ENCODE assay signal across 1 cellular context in the genomic region with DNA sequence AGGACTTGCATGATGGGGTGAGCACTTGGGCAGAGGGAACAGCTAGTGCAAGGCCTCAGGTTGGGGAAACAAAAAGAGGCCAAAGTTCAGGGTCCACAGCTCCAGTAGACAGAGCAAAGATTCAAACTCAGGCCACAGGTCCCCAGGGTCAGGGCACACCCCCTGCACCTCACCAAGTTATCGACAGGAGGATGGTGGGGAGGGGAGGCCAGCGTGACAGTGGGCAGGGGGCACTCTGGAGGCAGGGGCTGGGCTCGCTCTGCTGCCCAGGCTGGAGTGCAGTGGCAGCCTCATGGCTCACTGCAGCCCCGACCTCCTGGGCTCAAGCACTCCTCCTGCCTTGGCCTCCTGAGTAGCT.
TF ChIP-seq lines count a peak whose summit lies in the region.

No MANE protein-coding gene starts in this region.

TF ChIP-seq in H1, 55 proteins besides CTCF, POLR2A, EP300 and RAD21:
- TF ChIP-seq NANOG (IDR thresholded peaks at IDR 0.05; ENCODE audit: insufficient read depth, low read depth, low read length, poor library complexity, severe bottlenecking): no peak
- no peak for TF ChIP-seq MAX (IDR thresholded peaks at IDR 0.05)
- no peak for TF ChIP-seq SIX5 (IDR thresholded peaks at IDR 0.05; ENCODE audit: low read depth, low read length)
- no peak for TF ChIP-seq TCF12 (IDR thresholded peaks at IDR 0.05; ENCODE audit: low read depth, low read length)
- no peak for TF ChIP-seq CEBPB (IDR thresholded peaks at IDR 0.05; ENCODE audit: low read depth, low read length)
- no peak for TF ChIP-seq ZNF274 (IDR thresholded peaks at IDR 0.05; ENCODE audit: borderline replicate concordance, extremely low read depth, low read length)
- no peak for TF ChIP-seq HDAC2 (IDR thresholded peaks at IDR 0.05; ENCODE audit: borderline replicate concordance in 1 of 2, low read depth in 2 of 2, low read length in 2 of 2)
- no peak for TF ChIP-seq MAFK (IDR thresholded peaks at IDR 0.05; ENCODE audit: low read depth, low read length)
- TF ChIP-seq CHD2 (IDR thresholded peaks at IDR 0.05; ENCODE audit: low read length): no peak
- TF ChIP-seq KDM5A (IDR thresholded peaks at IDR 0.05; ENCODE audit: low read length): no peak
- TF ChIP-seq EGR1 (IDR thresholded peaks at IDR 0.05; ENCODE audit: borderline replicate concordance, low read depth, low read length): no peak
